ENCODE assay signal across 16 cellular contexts in genomic region chr15:99070268-99070667, GRCh38.
"Had no signal": no experiment of that assay in that cellular context is flagged by ENCODE, and none has a peak within 500 bp of the region (broad histone marks: within the 10 kb centered on the region; RNA-seq: fewer than 3 reads in every experiment).

No MANE protein-coding gene starts in this region.

- DNase-seq: erythroblast; foreskin melanocyte; heart left ventricle; hippocampal formation; kidney glomerular epithelial cell; mesendoderm; nephron progenitor cell; posterior cingulate gyrus; right cardiac atrium; small intestine; stimulated activated CD4-positive, alpha-beta T cell treated with anti-CD3 and anti-CD28 coated beads, Interleukin-12 subunit alpha, Interleukin-12 subunit beta, amount 100 ng/mL, for 4 hours; stimulated activated naive CD4-positive, alpha-beta T cell; stomach; substantia nigra; transverse colon had no signal

- ATAC-seq: heart left ventricle; naive thymus-derived CD4-positive, alpha-beta T cell; right cardiac atrium had no signal
